In genomic region chr20:62050166-62051120, GRCh38 we compare ENCODE assay signal across 21 cellular contexts. TPM values are rescaled to one million over a fixed set of nuclear protein-coding genes. Genes with fewer than 3 reads are reported as not detected.
DNase-seq lines count a peak whose midpoint lies in the region; ATAC-seq and TF ChIP-seq lines count a peak whose summit lies in the region.
"Had no signal": no experiment of that assay in that cellular context is flagged by ENCODE, and none has a peak within 500 bp of the region (broad histone marks: within the 10 kb centered on the region; RNA-seq: fewer than 3 reads in every experiment).

No MANE protein-coding gene starts in this region.

- TF ChIP-seq CTCF in hepatocyte (IDR thresholded peaks at IDR 0.05; ENCODE audit: poor library complexity) (no peak), neural progenitor cell (IDR thresholded peaks at IDR 0.05) (no peak)

- H4K20me1 ChIP-seq in BLaER1, result peaks cover 99% of the 10 kb centered on the region
- peaks cover 88% of the 10 kb centered on the region for H4K20me1 ChIP-seq in hepatocyte (ENCODE audit: insufficient read depth, poor library complexity, severe bottlenecking)
- H4K20me1 ChIP-seq in neural progenitor cell (ENCODE audit: low read depth), result peaks cover 82% of the 10 kb centered on the region

- ATAC-seq in HG03108 (IDR thresholded peaks at IDR 0.05; ENCODE audit: unreplicated experiment), result no peak
- ATAC-seq: activated CD4-positive, alpha-beta T cell treated with anti-CD3 and anti-CD28 coated beads for 36 hours had no signal

- no peaks in the 10 kb centered on the region for H3K9me3 Mint-ChIP-seq in CD8-positive, alpha-beta memory T cell
- peaks cover 7% of the 10 kb centered on the region for H3K9me3 Mint-ChIP-seq in neural progenitor cell
- H3K9me3 Mint-ChIP-seq: stimulated activated naive CD8-positive, alpha-beta T cell treated with anti-CD3 and anti-CD28 coated beads, Interleukin-15, Interleukin-2, amounts not matched to agents 100 ng/mL and 50 ng/mL, for 24 hours; type B pancreatic cell had no signal

- H3K27ac ChIP-seq in BLaER1 (peak overlapping the region; percentile 64), hepatocyte (peak overlapping the region; percentile 51), neural progenitor cell (no peak overlapping the region)
- no peak overlapping the region for H3K27ac ChIP-seq in CD8-positive, alpha-beta memory T cell (ENCODE audit: low read depth, low read length)
- H3K27ac ChIP-seq: brain microvascular endothelial cell, epithelial cell of prostate, KMS-11, pancreas had no signal

- H3K9ac ChIP-seq in BLaER1 (peak overlapping the region; percentile 48), neural progenitor cell (no peak overlapping the region)
- H3K9ac ChIP-seq: KMS-11 had no signal

- H3K27me3 ChIP-seq in BLaER1 (no peaks in the 10 kb centered on the region), hepatocyte (no peaks in the 10 kb centered on the region), neural progenitor cell (no peaks in the 10 kb centered on the region)
- no peaks in the 10 kb centered on the region for H3K27me3 ChIP-seq in CD8-positive, alpha-beta memory T cell (ENCODE audit: insufficient read depth, low read length, poor library complexity, severe bottlenecking)
- H3K27me3 ChIP-seq: brain microvascular endothelial cell, pancreas had no signal

- peaks cover 0 to 13% (median 0%) of the 10 kb centered on the region in 3 donors for H3K36me3 Mint-ChIP-seq in CD8-positive, alpha-beta memory T cell
- H3K36me3 Mint-ChIP-seq in neural progenitor cell, result peaks cover 19% of the 10 kb centered on the region

- no peaks in the 10 kb centered on the region for H3K27me3 Mint-ChIP-seq in CD8-positive, alpha-beta memory T cell
- H3K27me3 Mint-ChIP-seq in neural progenitor cell (ENCODE audit: insufficient read depth, low read depth), result peaks cover 4% of the 10 kb centered on the region
- H3K27me3 Mint-ChIP-seq: activated CD4-positive, alpha-beta T cell treated with anti-CD3 and anti-CD28 coated beads for 36 hours; stimulated activated naive CD8-positive, alpha-beta T cell treated with anti-CD3 and anti-CD28 coated beads, Interleukin-15, Interleukin-2, amounts not matched to agents 100 ng/mL and 50 ng/mL, for 24 hours; type B pancreatic cell had no signal

- H3K27ac Mint-ChIP-seq in CD8-positive, alpha-beta memory T cell, result peak overlapping the region in 5 of 8 donors; percentile 68 to 79 (median 72)
- peak overlapping the region; percentile 67 for H3K27ac Mint-ChIP-seq in neural progenitor cell
- H3K27ac Mint-ChIP-seq: activated CD4-positive, alpha-beta T cell treated with anti-CD3 and anti-CD28 coated beads for 36 hours; stimulated activated naive CD8-positive, alpha-beta T cell treated with anti-CD3 and anti-CD28 coated beads, Interleukin-15, Interleukin-2, amounts not matched to agents 100 ng/mL and 50 ng/mL, for 24 hours; type B pancreatic cell had no signal

- 87% methylated on average over 16 of the region's 18 CpGs for whole genome bisulfite sequencing in hepatocyte (ENCODE audit: low lambda C conversion rate, missing lambda C conversion rate)

- H3K4me2 ChIP-seq in BLaER1 (peak overlapping the region; percentile 58), hepatocyte (peak overlapping the region; percentile 12), neural progenitor cell (no peak overlapping the region)
- H3K4me2 ChIP-seq: KMS-11 had no signal

- H3K4me1 ChIP-seq in BLaER1, result peaks cover 79% of the 10 kb centered on the region
- H3K4me1 ChIP-seq in CD8-positive, alpha-beta memory T cell (ENCODE audit: insufficient read depth, low read length), result no peaks in the 10 kb centered on the region
- H3K4me1 ChIP-seq in hepatocyte (ENCODE audit: insufficient read depth), result peaks cover 8% of the 10 kb centered on the region
- H3K4me1 ChIP-seq in neural progenitor cell, result peaks cover 8% of the 10 kb centered on the region
- H3K4me1 ChIP-seq: Caco-2, pancreas had no signal

- H3K4me3 ChIP-seq in BLaER1, result no peak overlapping the region
- no peak overlapping the region for H3K4me3 ChIP-seq in CD8-positive, alpha-beta memory T cell (ENCODE audit: low read length)
- H3K4me3 ChIP-seq in hepatocyte, result no peak overlapping the region
- no peak overlapping the region for H3K4me3 ChIP-seq in neural progenitor cell
- H3K4me3 ChIP-seq: pancreas had no signal

- peaks cover 43 to 85% (median 51%) of the 10 kb centered on the region in 3 donors for H3K4me1 Mint-ChIP-seq in CD8-positive, alpha-beta memory T cell
- H3K4me1 Mint-ChIP-seq in neural progenitor cell, result peaks cover 16% of the 10 kb centered on the region

- H3K36me3 ChIP-seq in BLaER1, result peaks cover 44% of the 10 kb centered on the region
- H3K36me3 ChIP-seq in CD8-positive, alpha-beta memory T cell (ENCODE audit: insufficient read depth, low read length), result no peaks in the 10 kb centered on the region
- no peaks in the 10 kb centered on the region for H3K36me3 ChIP-seq in hepatocyte (replicated peaks; ENCODE audit: insufficient read depth, low read depth)
- H3K36me3 ChIP-seq in neural progenitor cell, result no peaks in the 10 kb centered on the region
- H3K36me3 ChIP-seq: brain microvascular endothelial cell, pancreas had no signal

- H3K9me3 ChIP-seq in BLaER1, result no peaks in the 10 kb centered on the region
- H3K9me3 ChIP-seq in CD8-positive, alpha-beta memory T cell (ENCODE audit: low read length), result no peaks in the 10 kb centered on the region
- no peaks in the 10 kb centered on the region for H3K9me3 ChIP-seq in hepatocyte (ENCODE audit: low read depth)
- H3K9me3 ChIP-seq in neural progenitor cell (ENCODE audit: low read depth), result no peaks in the 10 kb centered on the region
- H3K9me3 ChIP-seq: Caco-2, pancreas had no signal

- CTCF ChIA-PET in CD8-positive, alpha-beta memory T cell (lab: Charles Lee), result no interaction called here

- DNase-seq in CD8-positive, alpha-beta memory T cell, result no peak
- DNase-seq in hepatocyte (ENCODE audit: low spot score) (no peak), neural progenitor cell (ENCODE audit: low spot score) (no peak), NOMO-1 (lab: John Stamatoyannopoulos, UW; ENCODE audit: unreplicated experiment in 2 of 2) (no peak), NCI-H1930 (lab: John Stamatoyannopoulos, UW) (no peak)
- DNase-seq in activated CD8-positive, alpha-beta memory T cell treated with anti-CD3 and anti-CD28 coated beads, Interleukin-2, amount 50 U/mL, for 4 hours, result no peak
- DNase-seq: activated CD4-positive, alpha-beta T cell treated with anti-CD3 and anti-CD28 coated beads for 36 hours; activated CD8-positive, alpha-beta memory T cell treated with anti-CD3 and anti-CD28 coated beads, Interleukin-2, amount 50 U/mL, for 48 hours; brain microvascular endothelial cell; kidney glomerular epithelial cell; NCI-H510A treated with DMSO at 0.1 percent for 48 hours; stimulated activated CD4-positive, alpha-beta T cell treated with anti-CD3 and anti-CD28 coated beads, Interleukin-1b, Interleukin-23, amount 100 ng/mL, for 48 hours; SW 1271 had no signal

- POLR2A ChIA-PET in CD8-positive, alpha-beta memory T cell (lab: Charles Lee), result no interaction called here

- H2AFZ ChIP-seq in hepatocyte (no peak overlapping the region), neural progenitor cell (replicated peaks) (no peak overlapping the region)

- no peaks in the 10 kb centered on the region for H3K9me2 ChIP-seq in hepatocyte (replicated peaks; ENCODE audit: insufficient read depth)

- H3K79me2 ChIP-seq in hepatocyte (peaks cover 99% of the 10 kb centered on the region), neural progenitor cell (ENCODE audit: low read depth) (peaks cover 98% of the 10 kb centered on the region)

- H3K4me3 Mint-ChIP-seq in CD8-positive, alpha-beta memory T cell, result no peak overlapping the region
- no peak overlapping the region for H3K4me3 Mint-ChIP-seq in neural progenitor cell
- H3K4me3 Mint-ChIP-seq: activated CD4-positive, alpha-beta T cell treated with anti-CD3 and anti-CD28 coated beads for 36 hours; stimulated activated naive CD8-positive, alpha-beta T cell treated with anti-CD3 and anti-CD28 coated beads, Interleukin-15, Interleukin-2, amounts not matched to agents 100 ng/mL and 50 ng/mL, for 24 hours; type B pancreatic cell had no signal

- H3F3A ChIP-seq in neural progenitor cell (ENCODE audit: low read depth), result no peaks in the 10 kb centered on the region

RNA-seq across cellular contexts. Expression of gene TAF4, which starts 15.2 kb away (rescaled TPM):
- total RNA-seq in CD8-positive, alpha-beta memory T cell, result 10 to 100 TPM; 20.5 to 21.0 TPM
- 1.4 TPM for polyA plus RNA-seq in CD8-positive, alpha-beta memory T cell
- total RNA-seq in hepatocyte (6.6 and 7.5 TPM in 2 replicates), neural progenitor cell (ENCODE audit: low replicate concordance) (9.9 and 10.8 TPM in 2 replicates)
- 2.9 and 3.3 TPM in 2 replicates for polyA plus RNA-seq in hepatocyte

Comparison
In these comparisons a context has a peak if more than half of its experiments do, and no peak if none do; other contexts are left out.
1. H3K27ac ChIP-seq: peak in BLaER1 (single experiment) and hepatocyte (single experiment); none in CD8-positive, alpha-beta memory T cell (single experiment) and neural progenitor cell (single experiment).